8 cellular contexts compared by ENCODE assay signal in genomic region chr11:66347425-66348276, GRCh38. TPM values are rescaled to one million over a fixed set of nuclear protein-coding genes. Genes with fewer than 3 reads are reported as not detected.
A peak's percentile ranks its signal among the peaks of the same experiment; 100 is the strongest.
DNase-seq lines count a peak whose midpoint lies in the region; ATAC-seq and TF ChIP-seq lines count a peak whose summit lies in the region.

B4GAT1 (minus strand) TSS chr11:66347629; CDS start chr11:66347545, 84 bp downstream.

- peak in 1 of 2 donors; percentile 58 for TF ChIP-seq POLR2A in thyroid gland (IDR thresholded peaks at IDR 0.05)

- H3K4me1 ChIP-seq in trophoblast cell (ENCODE audit: control insufficient read depth in 1 of 2, insufficient read depth in 2 of 2, low read length in 2 of 2) (peaks cover 9 to 12% of the 10 kb centered on the region in 2 experiments), thyroid gland (peaks cover 27 to 30% of the 10 kb centered on the region in 2 donors)

- H3K27ac ChIP-seq in CD4-positive, alpha-beta T cell (ENCODE audit: low read depth, low read length) = peak within 1 kb of the TSS; percentile 57
- peak within 1 kb of the TSS; percentile 7 for H3K27ac ChIP-seq in adipose tissue (ENCODE audit: low read depth, low read length)
- peak within 1 kb of the TSS; percentile 81 for H3K27ac ChIP-seq in trophoblast cell (ENCODE audit: low read depth, low read length)
- peak within 1 kb of the TSS; percentile 88 to 94 (median 93) for H3K27ac ChIP-seq in thyroid gland

- H3K9me3 ChIP-seq in CD4-positive, alpha-beta T cell (ENCODE audit: control insufficient read depth, low read length) = no peaks in the 10 kb centered on the region
- H3K9me3 ChIP-seq in trophoblast cell (ENCODE audit: insufficient read depth, low read depth, low read length) (no peaks in the 10 kb centered on the region), thyroid gland (no peaks in the 10 kb centered on the region)

- H3K14ac ChIP-seq in trophoblast cell (ENCODE audit: low read length) = peak within 1 kb of the TSS; percentile 69

- H3K4me3 Mint-ChIP-seq in CD4-positive, alpha-beta T cell = peak within 1 kb of the TSS; percentile 100
- peak within 1 kb of the TSS; percentile 95 to 97 (median 96) for H3K4me3 Mint-ChIP-seq in T-cell

- intact Hi-C loops in CD4-positive, alpha-beta T cell (cut with DNase I, micrococcal nuclease) = loop anchor here (2.0 to 10.0 kb wide), 3 partner anchors 23 to 1263 kb away; partner anchors contain the start of genes CDCA5 (in 1 of the 2), SLC29A2 (in 1 of the 2) and ZFPL1 (in 1 of the 2)
- intact Hi-C loops in cardiac septum (cut with DNase I) = loop anchor here (2.0 to 5.0 kb wide), 2 partner anchors 21 to 40 kb away; no protein-coding TSS in a partner anchor
- intact Hi-C loops in thyroid gland (cut with DNase I) = no loop called here

- peaks cover 10% of the 10 kb centered on the region for H3K79me2 ChIP-seq in trophoblast cell (ENCODE audit: control insufficient read depth, insufficient read depth, low read length, poor library complexity)

- H3K9ac ChIP-seq in trophoblast cell (ENCODE audit: low read length) = peak within 1 kb of the TSS; percentile 79

- peak within 1 kb of the TSS; percentile 83 for H4K8ac ChIP-seq in trophoblast cell (ENCODE audit: low read depth, low read length)

- H3K4me3 ChIP-seq in trophoblast cell (ENCODE audit: low read depth, low read length) = peak within 1 kb of the TSS; percentile 85
- peak within 1 kb of the TSS; percentile 50 to 90 (median 88) for H3K4me3 ChIP-seq in thyroid gland (replicated peaks in 1 of 3)

- peak within 1 kb of the TSS; percentile 81 for H4K12ac ChIP-seq in trophoblast cell (ENCODE audit: low read depth, low read length)

- H4K91ac ChIP-seq in trophoblast cell (ENCODE audit: low read depth, low read length) = peak within 1 kb of the TSS; percentile 44

- H3K4ac ChIP-seq in trophoblast cell (ENCODE audit: low read depth, low read length) = peak within 1 kb of the TSS; percentile 49

- peak within 1 kb of the TSS; percentile 77 for H3K18ac ChIP-seq in trophoblast cell (ENCODE audit: low read length)

- peak within 1 kb of the TSS; percentile 21 for H2BK120ac ChIP-seq in trophoblast cell (ENCODE audit: insufficient read depth, low read length, poor library complexity)

- CTCF ChIA-PET in CD4-positive, alpha-beta T cell (lab: Charles Lee) = interaction anchor here (1.0 to 1.6 kb wide), 2 partner anchors 38 to 65 kb away, joined by 3 to 4 read pairs; no protein-coding TSS in a partner anchor
- CTCF ChIA-PET in T-cell (lab: Charles Lee) = interaction anchor here in 1 of 2 donors (0.6 kb wide), 1 partner anchor 17 kb away, joined by 4 read pairs; no protein-coding TSS in a partner anchor

- H3K9me3 Mint-ChIP-seq in CD4-positive, alpha-beta T cell = peaks cover 2% of the 10 kb centered on the region
- no peaks in the 10 kb centered on the region for H3K9me3 Mint-ChIP-seq in T-cell

- peaks cover 5% of the 10 kb centered on the region for H3K27me3 Mint-ChIP-seq in CD4-positive, alpha-beta T cell
- H3K27me3 Mint-ChIP-seq in T-cell = peaks cover 3% of the 10 kb centered on the region in 2 donors

- H3K4me2 ChIP-seq in trophoblast cell (ENCODE audit: low read length) = peak within 1 kb of the TSS; percentile 98

- peaks cover 38% of the 10 kb centered on the region for H3K36me3 Mint-ChIP-seq in CD4-positive, alpha-beta T cell (ENCODE audit: low read depth)
- peaks cover 11% of the 10 kb centered on the region for H3K36me3 Mint-ChIP-seq in T-cell

- peaks cover 11% of the 10 kb centered on the region for H3K79me1 ChIP-seq in trophoblast cell (ENCODE audit: low read length)

- no peak within 1 kb of the TSS for H3K23ac ChIP-seq in trophoblast cell (ENCODE audit: low read length)

- 1% methylated on average over 58 to 93 of the region's 101 CpGs for WGBS in adipose tissue, 3 donors
- no CpG with 5 or more reads among the region's 101 CpGs for WGBS in trophoblast cell (ENCODE audit: extremely low coverage, insufficient coverage, insufficient read length)
- 0 to 1% methylated on average over 12 to 30 of the region's 101 CpGs for WGBS in thyroid gland, 2 donors

- H2AFZ ChIP-seq in trophoblast cell (ENCODE audit: insufficient read depth, low read length, poor library complexity) = peak within 1 kb of the TSS; percentile 80

- peak; percentile 49 for ATAC-seq in CD4-positive, alpha-beta T cell (ENCODE audit: poor library complexity)
- ATAC-seq in GM21723 (IDR thresholded peaks at IDR 0.05; ENCODE audit: unreplicated experiment) = peak; percentile 48
- ATAC-seq in T-cell (replicated peaks in 1 of 4) = peak; percentile 61 to 68 (median 64)

- H3K36me3 ChIP-seq in trophoblast cell (ENCODE audit: control insufficient read depth in 1 of 2, insufficient read depth in 2 of 2, low read length in 2 of 2) (no peaks in the 10 kb centered on the region), thyroid gland (no peaks in the 10 kb centered on the region)

- POLR2A ChIA-PET in CD4-positive, alpha-beta T cell (lab: Charles Lee) = interaction anchor here (0.6 to 6.3 kb wide), 14 partner anchors 12 to 733 kb away, joined by 3 to 46 read pairs (median 4); partner anchors contain the start of genes CD248, DPP3, PCNX3 and RCE1
- POLR2A ChIA-PET in T-cell (lab: Charles Lee) = no interaction called here

- H2BK5ac ChIP-seq in trophoblast cell (ENCODE audit: low read depth, low read length, poor library complexity) = peak within 1 kb of the TSS; percentile 28

- no peak for TF ChIP-seq CTCF in CD4-positive, alpha-beta T cell (IDR thresholded peaks at IDR 0.05)
- TF ChIP-seq CTCF in thyroid gland (IDR thresholded peaks at IDR 0.05) = no peak

- peak within 1 kb of the TSS; percentile 100 for H3K27ac Mint-ChIP-seq in CD4-positive, alpha-beta T cell
- peak within 1 kb of the TSS; percentile 97 to 98 for H3K27ac Mint-ChIP-seq in T-cell

- no peaks in the 10 kb centered on the region for H3K27me3 ChIP-seq in CD4-positive, alpha-beta T cell (ENCODE audit: control insufficient read depth, insufficient read depth, low read length)
- H3K27me3 ChIP-seq in trophoblast cell (ENCODE audit: insufficient read depth, low read length) (no peaks in the 10 kb centered on the region), thyroid gland (no peaks in the 10 kb centered on the region)

- no peak within 1 kb of the TSS for H2BK12ac ChIP-seq in trophoblast cell (ENCODE audit: low read length)

- peaks cover 52% of the 10 kb centered on the region for H3K4me1 Mint-ChIP-seq in CD4-positive, alpha-beta T cell (ENCODE audit: low read depth)
- peaks cover 38 to 50% (median 48%) of the 10 kb centered on the region in 3 donors for H3K4me1 Mint-ChIP-seq in T-cell

- peak within 1 kb of the TSS; percentile 16 for H2AK5ac ChIP-seq in trophoblast cell (ENCODE audit: low read length)

- peak; percentile 68 to 82 (median 75) for DNase-seq in CD4-positive, alpha-beta T cell
- peak; percentile 75 for DNase-seq in NCI-H128 (lab: John Stamatoyannopoulos, UW; ENCODE audit: unreplicated experiment)
- DNase-seq in T-cell = peak; percentile 56 to 84 (median 74)
- DNase-seq in cardiac septum (ENCODE audit: low spot score) = no peak
- DNase-seq in trophoblast cell = peak; percentile 88 to 95
- DNase-seq in thyroid gland = peak; percentile 86 to 88

RNA-seq across cellular contexts. Expression of gene B4GAT1, which starts in this region (rescaled TPM):
- 1 to 10 TPM; 1.9 to 2.0 TPM for total RNA-seq in CD4-positive, alpha-beta T cell
- total RNA-seq in T-cell = 1 to 10 TPM; 4.0 to 9.2 (median 7.9) TPM
- 10 to 100 TPM; 12.5 to 19.9 (median 17.9) TPM for polyA plus RNA-seq in adipose tissue
- total RNA-seq in cardiac septum = 31.6 TPM
- polyA plus RNA-seq in trophoblast cell (2013) = 15.7 and 15.9 TPM in 2 replicates
- total RNA-seq in thyroid gland = 10 to 100 TPM; 41.1 to 67.2 (median 49.5) TPM

Comparison
In these comparisons a context has a peak if more than half of its experiments do, and no peak if none do; other contexts are left out.
1. H3K27ac ChIP-seq: peak in every context shown above with its lines; median percentile 93 in thyroid gland; 81 in trophoblast cell; 57 in CD4-positive, alpha-beta T cell; 7 in adipose tissue.